ENCODE assay signal across 18 cellular contexts in the genomic region with DNA sequence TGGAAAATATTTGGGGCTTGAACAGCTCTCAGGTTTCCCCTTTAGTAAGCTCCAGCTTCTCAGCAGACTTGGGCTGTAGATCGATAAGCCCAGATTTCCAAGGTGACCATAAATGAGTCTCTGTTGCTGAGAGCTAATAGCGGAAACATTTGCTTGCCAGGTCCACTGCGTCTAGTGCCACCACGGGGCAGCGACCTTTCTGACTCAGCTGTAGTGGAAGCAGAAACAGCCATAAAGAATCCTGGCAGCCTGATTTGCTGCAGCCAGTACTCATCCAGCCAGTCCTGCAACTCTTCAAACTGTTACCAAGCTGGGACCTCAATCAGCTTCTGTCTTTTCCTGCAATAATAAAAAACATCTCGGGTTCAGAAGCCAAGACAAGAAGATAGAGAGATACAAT. TPM values are rescaled to one million over a fixed set of nuclear protein-coding genes. Genes with fewer than 3 reads are reported as not detected.
A peak's percentile ranks its signal among the peaks of the same experiment; 100 is the strongest.
DNase-seq lines count a peak whose midpoint lies in the region; ATAC-seq and TF ChIP-seq lines count a peak whose summit lies in the region.
"Had no signal": no experiment of that assay in that cellular context is flagged by ENCODE, and none has a peak within 500 bp of the region (broad histone marks: within the 10 kb centered on the region; RNA-seq: fewer than 3 reads in every experiment).

No MANE protein-coding gene starts in this region.

- H3F3A ChIP-seq in smooth muscle cell (ENCODE audit: low read depth) = no peaks in the 10 kb centered on the region

- peaks cover 9% of the 10 kb centered on the region for H3K4me1 ChIP-seq in smooth muscle cell (ENCODE audit: low read depth)
- H3K4me1 ChIP-seq: BLaER1 treated with 17β-estradiol and CSF1 and Interleukin-3, amounts not matched to agents 10 nM and 100 nM; tibial artery had no signal

- H3K9me3 ChIP-seq in smooth muscle cell (replicated peaks; ENCODE audit: low read depth) = no peaks in the 10 kb centered on the region
- H3K9me3 ChIP-seq: BLaER1 treated with 17β-estradiol and CSF1 and Interleukin-3, amounts not matched to agents 10 nM and 100 nM; tibial artery had no signal

- H2AFZ ChIP-seq in smooth muscle cell (ENCODE audit: low read depth) = peak overlapping the region; percentile 55

- no peak overlapping the region for H3K4me2 ChIP-seq in smooth muscle cell
- H3K4me2 ChIP-seq: BLaER1 treated with 17β-estradiol and CSF1 and Interleukin-3, amounts not matched to agents 10 nM and 100 nM had no signal

- no peak for TF ChIP-seq CTCF in smooth muscle cell (IDR thresholded peaks at IDR 0.05; ENCODE audit: borderline replicate concordance, insufficient read depth, poor library complexity, severe bottlenecking)

- H3K9ac ChIP-seq in smooth muscle cell (ENCODE audit: low read depth) = no peak overlapping the region
- H3K9ac ChIP-seq: BLaER1 treated with 17β-estradiol and CSF1 and Interleukin-3, amounts not matched to agents 10 nM and 100 nM had no signal

- ATAC-seq in GM18861 (IDR thresholded peaks at IDR 0.05; ENCODE audit: unreplicated experiment) = no peak
- no peak for ATAC-seq in HG03280 (IDR thresholded peaks at IDR 0.05; ENCODE audit: unreplicated experiment)

- H3K27ac ChIP-seq in smooth muscle cell (ENCODE audit: low read depth) = peak overlapping the region; percentile 8
- H3K27ac ChIP-seq: 22Rv1; BLaER1 treated with 17β-estradiol and CSF1 and Interleukin-3, amounts not matched to agents 10 nM and 100 nM; tibial artery had no signal

- H3K4me3 ChIP-seq in smooth muscle cell = no peak overlapping the region
- H3K4me3 ChIP-seq: BLaER1 treated with 17β-estradiol and CSF1 and Interleukin-3, amounts not matched to agents 10 nM and 100 nM; tibial artery had no signal

- H4K20me1 ChIP-seq in smooth muscle cell (ENCODE audit: low read depth) = no peaks in the 10 kb centered on the region
- H4K20me1 ChIP-seq: BLaER1 treated with 17β-estradiol and CSF1 and Interleukin-3, amounts not matched to agents 10 nM and 100 nM had no signal

- no peaks in the 10 kb centered on the region for H3K79me2 ChIP-seq in smooth muscle cell (ENCODE audit: low read depth)

- H3K27me3 ChIP-seq in smooth muscle cell (ENCODE audit: low read depth) = no peaks in the 10 kb centered on the region
- H3K27me3 ChIP-seq: BLaER1 treated with 17β-estradiol and CSF1 and Interleukin-3, amounts not matched to agents 10 nM and 100 nM; tibial artery had no signal

- H3K36me3 ChIP-seq in smooth muscle cell (ENCODE audit: low read depth) = no peaks in the 10 kb centered on the region
- H3K36me3 ChIP-seq: tibial artery had no signal

- WGBS in smooth muscle cell (ENCODE audit: low lambda C conversion rate) = 48% methylated on average over 6 of the region's 6 CpGs

- DNase-seq in NCI-H2171 treated with DMSO at 0.1 percent for 48 hours (lab: John Stamatoyannopoulos, UW) (peak; percentile 43), NCI-H2171 (lab: John Stamatoyannopoulos, UW) (no peak), astrocyte of the hippocampus (ENCODE audit: low read depth, low spot score) (peak; percentile 41), iPS-NIHi11 (ENCODE audit: low spot score) (peak; percentile 24), smooth muscle cell (lab: John Stamatoyannopoulos, UW; ENCODE audit: unreplicated experiment) (no peak), NCI-H187 (lab: John Stamatoyannopoulos, UW) (no peak)
- DNase-seq: activated CD4-positive, CD25-positive, alpha-beta regulatory T cell; activated naive CD8-positive, alpha-beta T cell treated with anti-CD3 and anti-CD28 coated beads for 36 hours; GOT3; Kasumi-1; NCI-H1105 treated with DMSO at 0.1 percent for 48 hours; NCI-H774; stimulated activated naive CD4-positive, alpha-beta T cell treated with Interleukin-2 at 50 U/mL for 16 hours; tibial artery had no signal

RNA-seq across cellular contexts. Expression of gene KANK1, which starts 48.1 kb away (rescaled TPM):
- total RNA-seq in smooth muscle cell = 27.1 and 40.5 TPM in 2 replicates
- polyA plus RNA-seq in smooth muscle cell = 6.8 and 23.0 TPM in 2 replicates

Comparison
In these comparisons a context has a peak if more than half of its experiments do, and no peak if none do; other contexts are left out.
1. DNase-seq: peak in NCI-H2171 treated with DMSO at 0.1 percent for 48 hours (single experiment), astrocyte of the hippocampus (single experiment) and iPS-NIHi11 (single experiment); none in NCI-H2171 (single experiment), smooth muscle cell (single experiment) and NCI-H187 (0 of 2).